In genomic region chr7:148932-149855, GRCh38 we compare ENCODE assay signal across 8 cellular contexts. TPM values are rescaled to one million over a fixed set of nuclear protein-coding genes. Genes with fewer than 3 reads are reported as not detected.
DNase-seq lines count a peak whose midpoint lies in the region; ATAC-seq and TF ChIP-seq lines count a peak whose summit lies in the region.

No MANE protein-coding gene starts in this region.

- peak overlapping the region; percentile 98 for H3K4me2 ChIP-seq in smooth muscle cell

- no peaks in the 10 kb centered on the region for H3F3A ChIP-seq in smooth muscle cell (ENCODE audit: low read depth)

- POLR2A ChIA-PET in AG04450 (lab: Yijun Ruan, JAX) (interaction anchor here (0.5 to 1.0 kb wide), 4 partner anchors 12 to 43 kb away, joined by 3 to 8 read pairs (median 3); partner anchors contain the start of gene FAM20C), WTC11 (lab: Charles Lee) (no interaction called here)

- H3K4me3 ChIP-seq in AG04450 (ENCODE audit: low read depth, low read length) (peak overlapping the region; percentile 69), cardiac fibroblast (replicated peaks in 1 of 2; ENCODE audit: low read depth in 2 of 2, low read length in 2 of 2) (peak overlapping the region; percentile 49 to 68), smooth muscle cell (peak overlapping the region; percentile 90)

- peak overlapping the region; percentile 72 for H3K4me3 Mint-ChIP-seq in WTC11

- peak overlapping the region; percentile 87 for H3K9ac ChIP-seq in smooth muscle cell (ENCODE audit: low read depth)

- H3K4me1 Mint-ChIP-seq in WTC11: peaks cover 14% of the 10 kb centered on the region

- DNase-seq in AG04450 (ENCODE audit: low read depth, low spot score) (peak; percentile 98), NCI-H2196 treated with DMSO at 0.1 percent for 48 hours (lab: John Stamatoyannopoulos, UW; ENCODE audit: unreplicated experiment) (peak; percentile 98), WTC11 (ENCODE audit: low spot score) (peak; percentile 95), cardiac fibroblast (ENCODE audit: low read depth in 2 of 2) (peak; percentile 99 to 100), iPS-NIHi7 (ENCODE audit: extremely low spot score) (peak; percentile 98), smooth muscle cell (lab: John Stamatoyannopoulos, UW; ENCODE audit: unreplicated experiment) (peak; percentile 100)

- H3K27ac ChIP-seq in AG04450 (ENCODE audit: low read depth, low read length) (peak overlapping the region; percentile 92), smooth muscle cell (ENCODE audit: low read depth) (peak overlapping the region; percentile 62)

- peak overlapping the region; percentile 99 for H3K27ac Mint-ChIP-seq in WTC11

- peak overlapping the region; percentile 98 for H2AFZ ChIP-seq in smooth muscle cell (ENCODE audit: low read depth)

- no peak for TF ChIP-seq CTCF in AG04450 (IDR thresholded peaks at IDR 0.05; ENCODE audit: low read depth, low read length)
- TF ChIP-seq CTCF in WTC11 (IDR thresholded peaks at IDR 0.05): no peak
- TF ChIP-seq CTCF in cardiac fibroblast (IDR thresholded peaks at IDR 0.05; ENCODE audit: low read depth, low read length): no peak
- no peak for TF ChIP-seq CTCF in smooth muscle cell (IDR thresholded peaks at IDR 0.05; ENCODE audit: borderline replicate concordance, insufficient read depth, poor library complexity, severe bottlenecking)

- no peaks in the 10 kb centered on the region for H3K27me3 Mint-ChIP-seq in WTC11 (ENCODE audit: low read depth)

- peak; percentile 97 for ATAC-seq in GM18907 (IDR thresholded peaks at IDR 0.05; ENCODE audit: unreplicated experiment)
- peak; percentile 89 for ATAC-seq in HG03139 (IDR thresholded peaks at IDR 0.05; ENCODE audit: unreplicated experiment)
- peak; percentile 91 for ATAC-seq in WTC11

- no peaks in the 10 kb centered on the region for H3K79me2 ChIP-seq in smooth muscle cell (ENCODE audit: low read depth)

- H4K20me1 ChIP-seq in smooth muscle cell (ENCODE audit: low read depth): no peaks in the 10 kb centered on the region

- CTCF ChIA-PET in AG04450 (lab: Charles Lee) (interaction anchor here (1.0 kb wide), 1 partner anchor 85 kb away, joined by 4 read pairs; no protein-coding TSS in a partner anchor), WTC11 (lab: Charles Lee) (interaction anchor here (1.0 kb wide), 1 partner anchor 28 kb away, joined by 6 read pairs; no protein-coding TSS in a partner anchor)

- H3K4me1 ChIP-seq in smooth muscle cell (ENCODE audit: low read depth): peaks cover 7% of the 10 kb centered on the region

- no peaks in the 10 kb centered on the region for H3K9me3 Mint-ChIP-seq in WTC11

- 4% methylated on average over 78 of the region's 78 CpGs for WGBS in smooth muscle cell (ENCODE audit: low lambda C conversion rate)

- peaks cover 28% of the 10 kb centered on the region for H3K36me3 Mint-ChIP-seq in WTC11

- H3K36me3 ChIP-seq in smooth muscle cell (ENCODE audit: low read depth): no peaks in the 10 kb centered on the region

- H3K27me3 ChIP-seq in AG04450 (ENCODE audit: control insufficient read depth, insufficient read depth, low read length): no peaks in the 10 kb centered on the region
- no peaks in the 10 kb centered on the region for H3K27me3 ChIP-seq in smooth muscle cell (ENCODE audit: low read depth)

- no peaks in the 10 kb centered on the region; the same call in 1 of the 2 replicates for H3K9me3 ChIP-seq in AG04450 (ENCODE audit: control insufficient read depth, insufficient read depth, low read length)
- H3K9me3 ChIP-seq in smooth muscle cell (replicated peaks; ENCODE audit: low read depth): no peaks in the 10 kb centered on the region

TF ChIP-seq in WTC11, 78 proteins besides CTCF, POLR2A, EP300 and RAD21 (continues in another document):
- TF ChIP-seq NR2C2 (CRISPR knock-in tag; IDR thresholded peaks at IDR 0.05) (no peak), ZMAT4 (CRISPR knock-in tag; IDR thresholded peaks at IDR 0.05) (no peak), TEAD1 (CRISPR knock-in tag; IDR thresholded peaks at IDR 0.05) (peak; percentile 72), ZNF512 (CRISPR knock-in tag; IDR thresholded peaks at IDR 0.05; ENCODE audit: borderline replicate concordance) (no peak), NFE2L1 (CRISPR knock-in tag; IDR thresholded peaks at IDR 0.05) (peak; percentile 56; the same call in 1 of the 2 replicates), E2F5 (CRISPR knock-in tag; IDR thresholded peaks at IDR 0.05) (no peak; the same call in 1 of the 2 replicates), ATF6 (CRISPR knock-in tag; IDR thresholded peaks at IDR 0.05) (no peak), ZNF416 (CRISPR knock-in tag; IDR thresholded peaks at IDR 0.05) (0 out of 2 replicates have a peak, but pooled peaks have one; percentile 37), MAX (CRISPR knock-in tag; IDR thresholded peaks at IDR 0.05) (peak; percentile 95), USF2 (CRISPR knock-in tag; IDR thresholded peaks at IDR 0.05) (peak; percentile 81), SP1 (CRISPR knock-in tag; conservative IDR thresholded peaks at IDR 0.05) (peak; percentile 47), JUN (CRISPR knock-in tag; IDR thresholded peaks at IDR 0.05) (peak; percentile 39; the same call in 1 of the 2 replicates), FOXK1 (CRISPR knock-in tag; IDR thresholded peaks at IDR 0.05) (peak; percentile 31; the same call in 1 of the 2 replicates), NR1H2 (CRISPR knock-in tag; IDR thresholded peaks at IDR 0.05) (no peak), IRF1 (CRISPR knock-in tag; IDR thresholded peaks at IDR 0.05) (no peak)

RNA-seq across cellular contexts. Expression of gene FAM20C, which starts 43.2 kb away (rescaled TPM):
- polyA plus RNA-seq in AG04450 (2011; rRNA removed) (34.5 and 44.6 TPM in 2 replicates), smooth muscle cell (6.2 and 7.0 TPM in 2 replicates)
- polyA minus RNA-seq in AG04450 (2011; rRNA and poly(A)+ RNA removed): 39.0 and 42.8 TPM in 2 replicates
- total RNA-seq in WTC11 (2021) (48.0 to 64.9 TPM (median 49.1 TPM) in 3 replicates), smooth muscle cell (4.5 and 5.6 TPM in 2 replicates)

Comparison
In these comparisons a context has a peak if more than half of its experiments do, and no peak if none do; other contexts are left out.
1. Peak in every context shown above with its lines: DNase-seq, ATAC-seq, H3K4me3 ChIP-seq and H3K27ac ChIP-seq.